ENCODE assay signal across 36 cellular contexts in genomic region chr11:128927108-128927461, GRCh38. TPM values are rescaled to one million over a fixed set of nuclear protein-coding genes. Genes with fewer than 3 reads are reported as not detected.
"Had no signal": no experiment of that assay in that cellular context is flagged by ENCODE, and none has a peak within 500 bp of the region (broad histone marks: within the 10 kb centered on the region; RNA-seq: fewer than 3 reads in every experiment).

No MANE protein-coding gene starts in this region.

- H3K36me3 Mint-ChIP-seq: activated naive CD8-positive, alpha-beta T cell treated with anti-CD3 and anti-CD28 coated beads for 36 hours had no signal

- H3K9me3 Mint-ChIP-seq: activated CD4-positive, alpha-beta T cell treated with anti-CD3 and anti-CD28 coated beads, Interleukin-2, amount 10 ng/mL, durations not matched to agents 24 days and 14 days; activated CD8-positive, alpha-beta T cell treated with anti-CD3 and anti-CD28 coated beads for 36 hours; activated naive CD8-positive, alpha-beta T cell treated with anti-CD3 and anti-CD28 coated beads for 36 hours; activated T-cell treated with anti-CD3 and anti-CD28 coated beads, Interleukin-2, amount 50 U/mL, for 72 hours; activated T-helper 17 cell treated with anti-CD3 and anti-CD28 coated beads, Interleukin-2, amount 50 U/mL, for 72 hours had no signal

- H3K27me3 ChIP-seq: SJCRH30 had no signal

- H3K4me1 Mint-ChIP-seq: activated T-helper 17 cell treated with anti-CD3 and anti-CD28 coated beads, Interleukin-2, amount 50 U/mL, for 72 hours had no signal

- H3K9me3 ChIP-seq: SJCRH30 had no signal

- H2AFZ ChIP-seq: PC-9 had no signal

- H3K4me2 ChIP-seq: PC-9 had no signal

- H3K27ac ChIP-seq: brain microvascular endothelial cell, KMS-11, PC-9, SJCRH30, SK-N-MC, WERI-Rb-1 had no signal

- H3K4me3 Mint-ChIP-seq: activated CD4-positive, alpha-beta T cell treated with anti-CD3 and anti-CD28 coated beads, Interleukin-2, amount 10 ng/mL, durations not matched to agents 24 days and 14 days; activated CD8-positive, alpha-beta T cell treated with anti-CD3 and anti-CD28 coated beads for 36 hours; activated naive CD8-positive, alpha-beta T cell treated with anti-CD3 and anti-CD28 coated beads for 36 hours; activated T-cell treated with anti-CD3 and anti-CD28 coated beads, Interleukin-2, amount 50 U/mL, for 72 hours; activated T-helper 17 cell treated with anti-CD3 and anti-CD28 coated beads, Interleukin-2, amount 50 U/mL, for 72 hours had no signal

- H3K27me3 Mint-ChIP-seq: activated CD4-positive, alpha-beta T cell treated with anti-CD3 and anti-CD28 coated beads, Interleukin-2, amount 10 ng/mL, durations not matched to agents 24 days and 14 days; activated CD8-positive, alpha-beta T cell treated with anti-CD3 and anti-CD28 coated beads for 36 hours; activated T-helper 17 cell treated with anti-CD3 and anti-CD28 coated beads, Interleukin-2, amount 50 U/mL, for 72 hours had no signal

- H3K36me3 ChIP-seq: brain microvascular endothelial cell, SJCRH30, WERI-Rb-1 had no signal

- DNase-seq: activated CD4-positive, alpha-beta T cell treated with anti-CD3 and anti-CD28 coated beads for 1 hour; activated CD4-positive, alpha-beta T cell treated with anti-CD3 and anti-CD28 coated beads, Interleukin-2, amount 10 ng/mL, durations not matched to agents 24 days and 14 days; activated CD4-positive, alpha-beta T cell treated with anti-CD3 and anti-CD28 coated beads, Interleukin-2, amount 50 U/mL, for 4 hours; activated CD4-positive, CD25-positive, alpha-beta regulatory T cell; activated CD8-positive, alpha-beta T cell treated with anti-CD3 and anti-CD28 coated beads for 36 hours; activated effector memory CD4-positive, alpha-beta T cell treated with anti-CD3 and anti-CD28 coated beads, Interleukin-2, amount 50 U/mL, for 16 hours; activated naive CD4-positive, alpha-beta T cell; activated naive CD4-positive, alpha-beta T cell treated with anti-CD3 and anti-CD28 coated beads, Interleukin-2, amount 50 U/mL, for 16 hours; activated naive CD8-positive, alpha-beta T cell treated with anti-CD3 and anti-CD28 coated beads for 36 hours; activated T-cell treated with anti-CD3 and anti-CD28 coated beads, Interleukin-2, amount 50 U/mL, for 1 hour; activated T-cell treated with anti-CD3 and anti-CD28 coated beads, Interleukin-2, amount 50 U/mL, for 72 hours; amniotic stem cell; brain microvascular endothelial cell; central memory CD4-positive, alpha-beta T cell; MM.1S; NCI-H1092 treated with DMSO at 0.1 percent for 48 hours; NCI-H187 treated with DMSO at 0.1 percent for 48 hours; NCI-H226; NCI-H446 treated with DMSO at 0.1 percent for 48 hours; NCI-H524; NCI-H748 treated with DMSO at 0.1 percent for 48 hours; NK-92 treated with Interleukin-12 subunit alpha and Interleukin-12 subunit beta, amount 100 ng/mL, for 24 hours; PC-9; Right ventricle myocardium superior; SJCRH30; T1000; WERI-Rb-1 had no signal

- H3K27ac Mint-ChIP-seq: activated CD4-positive, alpha-beta T cell treated with anti-CD3 and anti-CD28 coated beads, Interleukin-2, amount 10 ng/mL, durations not matched to agents 24 days and 14 days; activated CD8-positive, alpha-beta T cell treated with anti-CD3 and anti-CD28 coated beads for 36 hours; activated naive CD8-positive, alpha-beta T cell treated with anti-CD3 and anti-CD28 coated beads for 36 hours; activated T-cell treated with anti-CD3 and anti-CD28 coated beads, Interleukin-2, amount 50 U/mL, for 72 hours; activated T-helper 17 cell treated with anti-CD3 and anti-CD28 coated beads, Interleukin-2, amount 50 U/mL, for 72 hours had no signal

- H3K4me3 ChIP-seq: PC-9, SJCRH30, SK-N-MC had no signal

- H3K9ac ChIP-seq: KMS-11 had no signal

- ATAC-seq: activated CD8-positive, alpha-beta T cell treated with anti-CD3 and anti-CD28 coated beads for 36 hours; activated T-cell treated with anti-CD3 and anti-CD28 coated beads, Interleukin-2, amount 50 U/mL, for 72 hours; activated T-helper 17 cell treated with anti-CD3 and anti-CD28 coated beads, Interleukin-2, amount 50 U/mL, for 72 hours had no signal

RNA-seq across cellular contexts. Expression of gene TP53AIP1, which starts 15.6 kb away (rescaled TPM):
- total RNA-seq: activated CD4-positive, alpha-beta T cell treated with anti-CD3 and anti-CD28 coated beads, Interleukin-2, amount 10 ng/mL, durations not matched to agents 24 days and 14 days; activated CD8-positive, alpha-beta memory T cell treated with anti-CD3 and anti-CD28 coated beads for 36 hours; activated CD8-positive, alpha-beta T cell treated with anti-CD3 and anti-CD28 coated beads for 36 hours; activated naive CD8-positive, alpha-beta T cell treated with anti-CD3 and anti-CD28 coated beads for 36 hours; activated T-helper 17 cell treated with anti-CD3 and anti-CD28 coated beads, Interleukin-2, amount 50 U/mL, for 72 hours; aorta; LHCN-M2; OCI-LY7; PC-9; Right ventricle myocardium superior; SJCRH30; T-helper 1 cell treated with Interleukin-12 subunit alpha and Interleukin-12 subunit beta and Interleukin-4 antibody, amounts not matched to agents 30 ng/mL and 1 ng/mL, for 36 hours; T-helper 2 cell treated with Interferon-gamma antibody and Interleukin-4, amounts not matched to agents 100 ng/mL and 5 ng/mL, for 36 hours had no signal
- polyA plus RNA-seq: aorta had no signal

RNA-seq across cellular contexts. Expression of gene KCNJ5, which starts 35.9 kb away (rescaled TPM):
- total RNA-seq: activated CD4-positive, alpha-beta T cell treated with anti-CD3 and anti-CD28 coated beads, Interleukin-2, amount 10 ng/mL, durations not matched to agents 24 days and 14 days; activated CD8-positive, alpha-beta memory T cell treated with anti-CD3 and anti-CD28 coated beads for 36 hours; activated CD8-positive, alpha-beta T cell treated with anti-CD3 and anti-CD28 coated beads for 36 hours; activated naive CD8-positive, alpha-beta T cell treated with anti-CD3 and anti-CD28 coated beads for 36 hours; activated T-helper 17 cell treated with anti-CD3 and anti-CD28 coated beads, Interleukin-2, amount 50 U/mL, for 72 hours; OCI-LY7; T-helper 1 cell treated with Interleukin-12 subunit alpha and Interleukin-12 subunit beta and Interleukin-4 antibody, amounts not matched to agents 30 ng/mL and 1 ng/mL, for 36 hours; T-helper 2 cell treated with Interferon-gamma antibody and Interleukin-4, amounts not matched to agents 100 ng/mL and 5 ng/mL, for 36 hours had no signal

RNA-seq across cellular contexts. Expression of gene KCNJ1, which starts 60.0 kb away (rescaled TPM):
- total RNA-seq: activated CD4-positive, alpha-beta T cell treated with anti-CD3 and anti-CD28 coated beads, Interleukin-2, amount 10 ng/mL, durations not matched to agents 24 days and 14 days; activated CD8-positive, alpha-beta memory T cell treated with anti-CD3 and anti-CD28 coated beads for 36 hours; activated CD8-positive, alpha-beta T cell treated with anti-CD3 and anti-CD28 coated beads for 36 hours; activated naive CD8-positive, alpha-beta T cell treated with anti-CD3 and anti-CD28 coated beads for 36 hours; activated T-cell treated with anti-CD3 and anti-CD28 coated beads, Interleukin-2, amount 50 U/mL, for 72 hours; activated T-helper 17 cell treated with anti-CD3 and anti-CD28 coated beads, Interleukin-2, amount 50 U/mL, for 72 hours; LHCN-M2; PC-9; Right ventricle myocardium superior; SJCRH30; T-helper 1 cell treated with Interleukin-12 subunit alpha and Interleukin-12 subunit beta and Interleukin-4 antibody, amounts not matched to agents 30 ng/mL and 1 ng/mL, for 36 hours; T-helper 2 cell treated with Interferon-gamma antibody and Interleukin-4, amounts not matched to agents 100 ng/mL and 5 ng/mL, for 36 hours had no signal
- polyA plus RNA-seq: aorta had no signal
